Comparison of ENCODE assay signal across 36 cellular contexts in genomic region chr10:89371987-89372386, GRCh38. TPM values are rescaled to one million over a fixed set of nuclear protein-coding genes. Genes with fewer than 3 reads are reported as not detected.
"Had no signal": no experiment of that assay in that cellular context is flagged by ENCODE, and none has a peak within 500 bp of the region (broad histone marks: within the 10 kb centered on the region; RNA-seq: fewer than 3 reads in every experiment).

No MANE protein-coding gene starts in this region.

- H3K4me3 ChIP-seq: MG63, PC-9 had no signal

- H3K9me3 Mint-ChIP-seq: activated B cell treated with CpG ODN at 0.5 μM for 24 hours; activated CD4-positive, alpha-beta memory T cell treated with anti-CD3 and anti-CD28 coated beads, Interleukin-2, amount 10 ng/mL, durations not matched to agents 7 days and 5 days; activated naive CD4-positive, alpha-beta T cell treated with anti-CD3 and anti-CD28 coated beads, Interleukin-2, amount 10 ng/mL, durations not matched to agents 7 days and 5 days; activated naive CD8-positive, alpha-beta T cell treated with anti-CD3 and anti-CD28 coated beads, Interleukin-2, amount 50 U/mL, for 24 hours had no signal

- H3K27ac ChIP-seq: PC-9 had no signal

- H3K4me3 Mint-ChIP-seq: activated B cell treated with CpG ODN at 0.5 μM for 24 hours; activated CD4-positive, alpha-beta memory T cell treated with anti-CD3 and anti-CD28 coated beads, Interleukin-2, amount 10 ng/mL, durations not matched to agents 7 days and 5 days; activated CD8-positive, alpha-beta memory T cell treated with anti-CD3 and anti-CD28 coated beads, Interleukin-2, amount 10 ng/mL, durations not matched to agents 7 days and 5 days; activated naive CD4-positive, alpha-beta T cell treated with anti-CD3 and anti-CD28 coated beads, Interleukin-2, amount 10 ng/mL, durations not matched to agents 7 days and 5 days; activated naive CD8-positive, alpha-beta T cell; activated naive CD8-positive, alpha-beta T cell treated with anti-CD3 and anti-CD28 coated beads, Interleukin-2, amount 50 U/mL, for 24 hours; brain had no signal

- H3K36me3 Mint-ChIP-seq: activated CD8-positive, alpha-beta memory T cell treated with anti-CD3 and anti-CD28 coated beads, Interleukin-2, amount 10 ng/mL, durations not matched to agents 7 days and 5 days; activated naive CD4-positive, alpha-beta T cell treated with anti-CD3 and anti-CD28 coated beads, Interleukin-2, amount 10 ng/mL, durations not matched to agents 7 days and 5 days; activated naive CD8-positive, alpha-beta T cell; brain had no signal

- H3K27me3 ChIP-seq: MG63 had no signal

- DNase-seq: activated B cell treated with CpG ODN at 0.5 μM for 24 hours; activated CD4-positive, alpha-beta memory T cell treated with anti-CD3 and anti-CD28 coated beads, Interleukin-2, amount 10 ng/mL, durations not matched to agents 7 days and 5 days; activated CD4-positive, alpha-beta T cell treated with anti-CD3 and anti-CD28 coated beads for 4 hours; activated CD4-positive, CD25-positive, alpha-beta regulatory T cell treated with anti-CD3 and anti-CD28 coated beads, Interleukin-2, amount 50 U/mL, for 72 hours; activated CD8-positive, alpha-beta memory T cell treated with anti-CD3 and anti-CD28 coated beads for 24 hours; activated CD8-positive, alpha-beta memory T cell treated with anti-CD3 and anti-CD28 coated beads, Interleukin-2, amount 10 ng/mL, durations not matched to agents 7 days and 5 days; activated CD8-positive, alpha-beta memory T cell treated with anti-CD3 and anti-CD28 coated beads, Interleukin-2, amount 50 U/mL, for 48 hours; activated effector memory CD4-positive, alpha-beta T cell treated with Interleukin-2 at 50 U/mL for 16 hours; activated naive CD4-positive, alpha-beta T cell treated with anti-CD3 and anti-CD28 coated beads, Interleukin-2, amount 10 ng/mL, durations not matched to agents 7 days and 5 days; activated naive CD8-positive, alpha-beta T cell treated with anti-CD3 and anti-CD28 coated beads, Interleukin-2, amount 50 U/mL, for 24 hours; activated T-cell treated with anti-CD3 and anti-CD28 coated beads, Interleukin-2, amount 50 U/mL, for 48 hours; anterior cingulate cortex; central memory CD4-positive, alpha-beta T cell; Kasumi-1; KG1; MG63; NCI-H1048; NCI-H1105 treated with DMSO at 0.1 percent for 48 hours; NCI-H1436 treated with DMSO at 0.1 percent for 48 hours; NCI-H1694 treated with DMSO at 0.1 percent for 48 hours; NCI-H2029; NCI-H2107; NCI-H2171; NCI-H510A; NCI-H526; NCI-H748 treated with DMSO at 0.1 percent for 48 hours; NK-92 treated with Interleukin-12 subunit alpha and Interleukin-12 subunit beta, amount 100 ng/mL, for 24 hours; PC-9; Right ventricle myocardium superior; SW 1271; T-helper 1 cell; T-helper 2 cell; T-helper 9 cell had no signal

- ATAC-seq: activated CD8-positive, alpha-beta memory T cell treated with anti-CD3 and anti-CD28 coated beads, Interleukin-2, amount 10 ng/mL, durations not matched to agents 7 days and 5 days; activated naive CD8-positive, alpha-beta T cell treated with anti-CD3 and anti-CD28 coated beads, Interleukin-2, amount 50 U/mL, for 24 hours had no signal

- H3K27ac Mint-ChIP-seq: activated B cell treated with CpG ODN at 0.5 μM for 24 hours; activated CD4-positive, alpha-beta memory T cell treated with anti-CD3 and anti-CD28 coated beads, Interleukin-2, amount 10 ng/mL, durations not matched to agents 7 days and 5 days; activated CD8-positive, alpha-beta memory T cell treated with anti-CD3 and anti-CD28 coated beads, Interleukin-2, amount 10 ng/mL, durations not matched to agents 7 days and 5 days; activated naive CD4-positive, alpha-beta T cell treated with anti-CD3 and anti-CD28 coated beads, Interleukin-2, amount 10 ng/mL, durations not matched to agents 7 days and 5 days; activated naive CD8-positive, alpha-beta T cell; activated naive CD8-positive, alpha-beta T cell treated with anti-CD3 and anti-CD28 coated beads, Interleukin-2, amount 50 U/mL, for 24 hours had no signal

- H3K27me3 Mint-ChIP-seq: brain had no signal

- H3K9me3 ChIP-seq: MG63 had no signal

- H3K36me3 ChIP-seq: MG63 had no signal

RNA-seq across cellular contexts. Expression of gene IFIT1B, which starts 5.9 kb away (rescaled TPM):
- total RNA-seq: activated B cell treated with CpG ODN at 0.5 μM for 24 hours, bronchial epithelial cell, PC-9, Right ventricle myocardium superior had no signal
